ENCODE assay signal across 8 cellular contexts in genomic region chr13:35818577-35819165, GRCh38.
A peak's percentile ranks its signal among the peaks of the same experiment; 100 is the strongest.
DNase-seq lines count a peak whose midpoint lies in the region; ATAC-seq and TF ChIP-seq lines count a peak whose summit lies in the region.

No MANE protein-coding gene starts in this region.

- H3K4me1 ChIP-seq in esophagus muscularis mucosa (peaks cover 0 to 29% (median 21%) of the 10 kb centered on the region in 4 donors), parathyroid adenoma (no peaks in the 10 kb centered on the region)

- ATAC-seq in HG02885 (IDR thresholded peaks at IDR 0.05; ENCODE audit: poor library complexity, unreplicated experiment) (peak; percentile 54), HG03457 (IDR thresholded peaks at IDR 0.05; ENCODE audit: unreplicated experiment) (no peak)

- TF ChIP-seq CTCF in esophagus muscularis mucosa (IDR thresholded peaks at IDR 0.05), result peak; percentile 72 to 82 (median 74)
- TF ChIP-seq CTCF in parathyroid adenoma (IDR thresholded peaks at IDR 0.05), result peak; percentile 36

- H3K4me3 ChIP-seq in esophagus muscularis mucosa, result no peak overlapping the region
- no peak overlapping the region for H3K4me3 ChIP-seq in parathyroid adenoma (ENCODE audit: low read depth, low read length)

- H3K9ac ChIP-seq in parathyroid adenoma, result no peak overlapping the region

- 78% methylated on average over 4 of the region's 4 CpGs for WGBS in esophagus muscularis mucosa

- H3K27ac ChIP-seq in esophagus muscularis mucosa (replicated peaks in 1 of 4) (peak overlapping the region; percentile 52 to 67 (median 59)), parathyroid adenoma (no peak overlapping the region)

- no peak for TF ChIP-seq EP300 in esophagus muscularis mucosa (IDR thresholded peaks at IDR 0.05)

- H3K79me2 ChIP-seq in parathyroid adenoma, result no peaks in the 10 kb centered on the region

- no peak overlapping the region for H3K4me2 ChIP-seq in parathyroid adenoma (ENCODE audit: low read length)

- in situ Hi-C loops in Caki2 (cut with HindIII; ENCODE audit: low pct_unique_long_range_greater_than_20kb, low sequenced_read_pairs), result no loop called here

- TF ChIP-seq POLR2A in esophagus muscularis mucosa (IDR thresholded peaks at IDR 0.05; ENCODE audit: low read depth), result no peak

- no peaks in the 10 kb centered on the region for H3K9me3 ChIP-seq in esophagus muscularis mucosa
- H3K9me3 ChIP-seq in parathyroid adenoma (ENCODE audit: control insufficient read depth, low read length), result no peaks in the 10 kb centered on the region

- intact Hi-C loops in esophagus muscularis mucosa (cut with DNase I), result loop anchor here (10.0 kb wide), 1 partner anchor 94 kb away; no protein-coding TSS in a partner anchor

- H3K27me3 ChIP-seq in esophagus muscularis mucosa (no peaks in the 10 kb centered on the region), parathyroid adenoma (ENCODE audit: control insufficient read depth, insufficient read depth, low read length) (no peaks in the 10 kb centered on the region)

- H2AFZ ChIP-seq in parathyroid adenoma, result no peak overlapping the region

- DNase-seq in Caki2 (ENCODE audit: low read depth) (peak; percentile 4), OCI-M1 (lab: John Stamatoyannopoulos, UW) (peak; percentile 78), esophagus muscularis mucosa (ENCODE audit: extremely low spot score) (no peak)
- DNase-seq in stimulated activated CD4-positive, alpha-beta T cell treated with anti-CD3 and anti-CD28 coated beads, Interleukin-4, amount 100 ng/mL, for 1 hour, result no peak
- DNase-seq in stimulated activated CD4-positive, alpha-beta T cell treated with anti-CD3 and anti-CD28 coated beads, Interleukin-1b, Interleukin-23, amount 100 ng/mL, for 48 hours, result no peak

- no peaks in the 10 kb centered on the region for H3K36me3 ChIP-seq in esophagus muscularis mucosa
- H3K36me3 ChIP-seq in parathyroid adenoma (ENCODE audit: control insufficient read depth, insufficient read depth, low read length), result no peaks in the 10 kb centered on the region

Comparison
In these comparisons a context has a peak if more than half of its experiments do, and no peak if none do; other contexts are left out.
1. DNase-seq: peak in Caki2 (single experiment) and OCI-M1 (single experiment); none in esophagus muscularis mucosa (single experiment), stimulated activated CD4-positive, alpha-beta T cell treated with anti-CD3 and anti-CD28 coated beads, Interleukin-4, amount 100 ng/mL, for 1 hour (single experiment) and stimulated activated CD4-positive, alpha-beta T cell treated with anti-CD3 and anti-CD28 coated beads, Interleukin-1b, Interleukin-23, amount 100 ng/mL, for 48 hours (single experiment).